ENCODE assay signal across 8 cellular contexts in the genomic region with DNA sequence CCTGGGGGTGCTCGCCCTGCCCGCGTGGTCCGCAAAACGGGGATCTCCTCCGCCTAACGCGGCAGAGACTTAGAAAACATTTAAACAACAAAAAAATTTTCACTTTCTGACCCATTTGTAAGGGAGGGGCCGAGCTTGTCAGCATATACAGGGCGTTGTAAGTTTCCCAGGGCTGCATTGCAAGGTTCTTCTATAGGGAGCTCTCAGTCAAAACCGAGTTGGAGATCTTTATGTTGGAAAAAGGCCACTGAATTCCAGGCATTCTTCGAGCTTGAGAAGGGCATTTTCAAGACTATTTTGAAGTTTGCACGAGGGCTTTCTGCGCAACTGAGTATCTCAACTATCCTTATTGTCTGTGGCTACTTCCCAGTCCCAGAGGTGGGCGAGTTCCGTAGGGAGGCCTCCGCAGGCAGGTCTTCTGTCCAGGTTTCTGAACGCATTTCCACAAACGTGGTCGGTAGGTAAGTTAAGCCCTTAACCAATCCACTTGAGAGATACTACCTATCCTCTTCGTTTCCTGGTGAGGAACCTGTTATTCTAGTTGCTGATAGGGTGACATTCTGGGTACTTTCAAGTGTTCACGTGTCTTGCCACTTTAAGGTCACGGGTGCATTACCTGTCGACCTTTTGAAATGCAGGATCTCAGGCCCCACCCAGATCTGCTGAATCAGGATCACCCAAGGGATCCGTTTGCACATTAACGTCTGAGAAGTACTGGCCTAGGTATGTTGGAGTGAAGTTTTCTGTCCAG. TPM values are rescaled to one million over a fixed set of nuclear protein-coding genes. Genes with fewer than 3 reads are reported as not detected.
DNase-seq lines count a peak whose midpoint lies in the region; ATAC-seq and TF ChIP-seq lines count a peak whose summit lies in the region.

No MANE protein-coding gene starts in this region.

- H3K4me1 Mint-ChIP-seq in CD8-positive, alpha-beta T cell (ENCODE audit: low read depth): peaks cover 12% of the 10 kb centered on the region
- peaks cover 0 to 19% (median 11%) of the 10 kb centered on the region in 7 donors for H3K4me1 Mint-ChIP-seq in naive thymus-derived CD4-positive, alpha-beta T cell

- TF ChIP-seq POLR2A in esophagus muscularis mucosa (IDR thresholded peaks at IDR 0.05; ENCODE audit: low read depth): no peak

- H3K36me3 ChIP-seq in CD8-positive, alpha-beta T cell (ENCODE audit: insufficient read depth, low read length): no peaks in the 10 kb centered on the region
- H3K36me3 ChIP-seq in SJSA1: no peaks in the 10 kb centered on the region
- peaks cover 0 to 4% (median 0%) of the 10 kb centered on the region in 4 donors for H3K36me3 ChIP-seq in esophagus muscularis mucosa
- no peaks in the 10 kb centered on the region for H3K36me3 ChIP-seq in naive thymus-derived CD4-positive, alpha-beta T cell (ENCODE audit: control insufficient read depth in 2 of 3, insufficient read depth in 3 of 3, low read length in 3 of 3)

- CTCF ChIA-PET in CD8-positive, alpha-beta T cell (lab: Charles Lee): interaction anchor here (0.8 to 1.0 kb wide), 2 partner anchors 66 to 70 kb away, joined by 3 to 5 read pairs; no protein-coding TSS in a partner anchor
- CTCF ChIA-PET in naive thymus-derived CD4-positive, alpha-beta T cell (lab: Charles Lee): interaction anchor here (0.6 to 1.2 kb wide), 4 partner anchors 9 to 123 kb away, joined by 3 to 6 read pairs (median 3); no protein-coding TSS in a partner anchor

- H3K4me3 Mint-ChIP-seq in CD8-positive, alpha-beta T cell: peak overlapping the region; percentile 93
- peak overlapping the region; percentile 94 to 98 (median 98) for H3K4me3 Mint-ChIP-seq in naive thymus-derived CD4-positive, alpha-beta T cell

- no peak overlapping the region for H3K27ac ChIP-seq in CD8-positive, alpha-beta T cell (ENCODE audit: low read depth, low read length)
- H3K27ac ChIP-seq in SJSA1 (peak overlapping the region; percentile 42; the same call in 1 of the 2 replicates), esophagus muscularis mucosa (replicated peaks in 1 of 4) (peak overlapping the region; percentile 78 to 90 (median 84))
- H3K27ac ChIP-seq in naive thymus-derived CD4-positive, alpha-beta T cell (ENCODE audit: low read depth, low read length): peak overlapping the region; percentile 49

- H3K9me3 ChIP-seq in CD8-positive, alpha-beta T cell (ENCODE audit: low read length): no peaks in the 10 kb centered on the region
- H3K9me3 ChIP-seq in SJSA1 (replicated peaks): no peaks in the 10 kb centered on the region
- H3K9me3 ChIP-seq in esophagus muscularis mucosa: no peaks in the 10 kb centered on the region
- H3K9me3 ChIP-seq in naive thymus-derived CD4-positive, alpha-beta T cell (ENCODE audit: control insufficient read depth in 2 of 3, low read length in 3 of 3): no peaks in the 10 kb centered on the region

- no peak for TF ChIP-seq EP300 in esophagus muscularis mucosa (IDR thresholded peaks at IDR 0.05)

- H3K9me3 Mint-ChIP-seq in CD8-positive, alpha-beta T cell: no peaks in the 10 kb centered on the region
- no peaks in the 10 kb centered on the region for H3K9me3 Mint-ChIP-seq in naive thymus-derived CD4-positive, alpha-beta T cell

- H3K4me1 ChIP-seq in CD8-positive, alpha-beta T cell (ENCODE audit: insufficient read depth, low read length): peaks cover 8% of the 10 kb centered on the region
- H3K4me1 ChIP-seq in SJSA1 (replicated peaks): peaks cover 8% of the 10 kb centered on the region
- H3K4me1 ChIP-seq in esophagus muscularis mucosa: peaks cover 9 to 19% (median 17%) of the 10 kb centered on the region in 4 donors
- H3K4me1 ChIP-seq in naive thymus-derived CD4-positive, alpha-beta T cell (ENCODE audit: control insufficient read depth in 2 of 2, insufficient read depth in 2 of 2, low read length in 2 of 2): peaks cover 0 to 7% of the 10 kb centered on the region in 2 donors

- no peak for ATAC-seq in CD8-positive, alpha-beta T cell
- ATAC-seq in HG02623 (IDR thresholded peaks at IDR 0.05; ENCODE audit: unreplicated experiment) (peak; percentile 9), GM19397 (IDR thresholded peaks at IDR 0.05; ENCODE audit: unreplicated experiment) (no peak), GM18907 (IDR thresholded peaks at IDR 0.05; ENCODE audit: unreplicated experiment) (no peak), GM18502 (IDR thresholded peaks at IDR 0.05; ENCODE audit: poor library complexity, unreplicated experiment) (no peak)
- ATAC-seq in naive thymus-derived CD4-positive, alpha-beta T cell: peak; percentile 53

- H3K36me3 Mint-ChIP-seq in CD8-positive, alpha-beta T cell: peaks cover 3% of the 10 kb centered on the region
- peaks cover 0 to 2% (median 0%) of the 10 kb centered on the region in 5 donors for H3K36me3 Mint-ChIP-seq in naive thymus-derived CD4-positive, alpha-beta T cell

- TF ChIP-seq CTCF in CD8-positive, alpha-beta T cell (IDR thresholded peaks at IDR 0.05): no peak
- TF ChIP-seq CTCF in esophagus muscularis mucosa (IDR thresholded peaks at IDR 0.05): no peak

- DNase-seq in CD8-positive, alpha-beta T cell: no peak
- DNase-seq in SJSA1 (ENCODE audit: low read depth in 1 of 2, low spot score in 2 of 2): peak in 1 of 2 experiments; percentile 62
- DNase-seq in esophagus muscularis mucosa (ENCODE audit: extremely low spot score): no peak
- DNase-seq in naive thymus-derived CD4-positive, alpha-beta T cell: peak in 5 of 9 donors; percentile 9 to 38 (median 22)

- H3K4me3 ChIP-seq in CD8-positive, alpha-beta T cell (ENCODE audit: low read depth, low read length): peak overlapping the region; percentile 67
- peak overlapping the region; percentile 54 for H3K4me3 ChIP-seq in SJSA1
- peak overlapping the region; percentile 81 to 93 (median 86) for H3K4me3 ChIP-seq in esophagus muscularis mucosa
- H3K4me3 ChIP-seq in naive thymus-derived CD4-positive, alpha-beta T cell (ENCODE audit: low read length): peak overlapping the region; percentile 81

- H3K27ac Mint-ChIP-seq in CD8-positive, alpha-beta T cell: no peak overlapping the region
- peak overlapping the region in 8 of 9 donors; percentile 54 to 95 (median 88) for H3K27ac Mint-ChIP-seq in naive thymus-derived CD4-positive, alpha-beta T cell

- H3K27me3 Mint-ChIP-seq in CD8-positive, alpha-beta T cell (ENCODE audit: low read depth): peaks cover 6% of the 10 kb centered on the region
- H3K27me3 Mint-ChIP-seq in naive thymus-derived CD4-positive, alpha-beta T cell: peaks cover 0 to 14% (median 0%) of the 10 kb centered on the region in 5 donors

- H3K27me3 ChIP-seq in CD8-positive, alpha-beta T cell (ENCODE audit: insufficient read depth, low read length): no peaks in the 10 kb centered on the region
- H3K27me3 ChIP-seq in SJSA1 (replicated peaks) (no peaks in the 10 kb centered on the region), esophagus muscularis mucosa (no peaks in the 10 kb centered on the region)
- no peaks in the 10 kb centered on the region for H3K27me3 ChIP-seq in naive thymus-derived CD4-positive, alpha-beta T cell (ENCODE audit: control insufficient read depth in 2 of 2, insufficient read depth in 2 of 2, low read length in 2 of 2)

- POLR2A ChIA-PET in CD8-positive, alpha-beta T cell (lab: Charles Lee): no interaction called here
- POLR2A ChIA-PET in naive thymus-derived CD4-positive, alpha-beta T cell (lab: Charles Lee): no interaction called here

- WGBS in esophagus muscularis mucosa: 33% methylated on average over 16 of the region's 26 CpGs

- intact Hi-C loops in CD8-positive, alpha-beta T cell (cut with DNase I, micrococcal nuclease): loop anchor here in 1 of 2 experiments (10.0 kb wide), 1 partner anchor 62 kb away; no protein-coding TSS in a partner anchor
- intact Hi-C loops in esophagus muscularis mucosa (cut with DNase I): loop anchor here (5.0 to 10.0 kb wide), 4 partner anchors 40 to 70 kb away; a partner anchor contains a TSS
- intact Hi-C loops in naive thymus-derived CD4-positive, alpha-beta T cell (cut with micrococcal nuclease): loop anchor here (1.0 to 5.0 kb wide), 6 partner anchors 10 to 85 kb away; a partner anchor contains a TSS

RNA-seq across cellular contexts. Expression of a gene that starts 51.5 kb away (rescaled TPM):
- total RNA-seq in CD8-positive, alpha-beta T cell: 1 to 10 TPM; 3.2 to 3.9 TPM
- 15.0 and 25.8 TPM in 2 replicates for total RNA-seq in SJSA1 (2014; rRNA removed; shearing (Covaris generic))
- 100 to 1,000 TPM; 101 to 172 (median 125) TPM for total RNA-seq in esophagus muscularis mucosa
- total RNA-seq in naive thymus-derived CD4-positive, alpha-beta T cell: 10 to 100 TPM; 10.5 to 27.3 (median 23.0) TPM
- 10 to 100 TPM in 1 of 2 donors, 1 to 10 TPM in 1; 1.6 to 10.3 TPM for polyA plus RNA-seq in naive thymus-derived CD4-positive, alpha-beta T cell

Comparison
In these comparisons a context has a peak if more than half of its experiments do, and no peak if none do; other contexts are left out.
1. ATAC-seq: peak in HG02623 (single experiment) and naive thymus-derived CD4-positive, alpha-beta T cell (single experiment); none in CD8-positive, alpha-beta T cell (single experiment), GM19397 (single experiment), GM18907 (single experiment) and GM18502 (single experiment).
2. DNase-seq: peak in naive thymus-derived CD4-positive, alpha-beta T cell (5 of 9); none in CD8-positive, alpha-beta T cell (0 of 7) and esophagus muscularis mucosa (single experiment).
3. Peak in every context shown above with its lines, with median percentiles within 50 percentile points of each other: H3K4me3 ChIP-seq.